In the genomic region with DNA sequence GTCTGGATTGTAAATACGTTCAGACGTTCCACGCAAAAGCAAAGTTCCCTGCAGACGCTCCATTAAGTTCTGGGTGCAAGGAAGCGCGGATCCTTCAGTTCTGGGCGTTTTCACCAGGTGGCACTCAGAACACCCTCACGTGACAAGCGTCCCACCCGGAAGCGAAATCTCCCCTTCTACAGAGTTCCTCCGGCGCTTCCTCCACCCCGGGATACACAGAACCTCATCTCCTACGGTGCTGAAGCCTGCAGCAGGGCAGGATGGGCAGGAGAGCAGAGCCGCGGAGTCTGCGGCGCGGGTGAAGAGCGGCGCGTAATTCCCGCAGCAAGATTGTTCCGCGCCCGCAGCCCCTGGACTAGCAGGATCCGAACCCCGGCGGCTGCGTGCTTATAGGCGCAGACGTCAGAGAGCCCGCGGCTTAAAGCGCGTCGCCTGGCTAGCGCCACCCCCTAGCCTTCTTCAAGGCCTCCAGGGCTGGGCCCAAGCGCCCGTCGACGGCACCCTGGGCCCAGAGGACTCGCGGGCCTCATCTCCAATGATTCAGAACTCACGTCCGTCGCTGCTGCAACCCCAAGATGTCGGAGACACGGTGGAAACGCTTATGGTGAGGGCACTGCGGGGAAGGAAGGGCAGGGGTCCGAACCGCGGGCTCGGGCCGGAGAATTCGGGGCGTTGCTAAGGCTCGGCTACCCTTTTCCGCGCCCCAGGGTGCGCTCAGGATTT, we compare ENCODE assay signal across 1 cellular context.
TF ChIP-seq lines count a peak whose summit lies in the region.

SLC25A38 (plus strand) TSS at position 181 of the 723 bp plus-strand sequence; CDS start at position 536, 355 bp downstream.

TF ChIP-seq in GM12878, 131 proteins besides CTCF, POLR2A, EP300 and RAD21 (continued from another document and continues in another):
- TF ChIP-seq TBL1XR1 (IDR thresholded peaks at IDR 0.05; ENCODE audit: low read depth, low read length) (peak; percentile 20; the same call in 1 of the 2 replicates), RELB (IDR thresholded peaks at IDR 0.05; ENCODE audit: low read depth) (peak; percentile 71; the same call in 1 of the 2 replicates), ZNF687 (IDR thresholded peaks at IDR 0.05) (peak; percentile 71; the same call in 1 of the 2 replicates), ASH2L (IDR thresholded peaks at IDR 0.05; ENCODE audit: borderline replicate concordance, low read depth) (0 out of 2 replicates have a peak, but pooled peaks have one; percentile 27), ZBED1 (IDR thresholded peaks at IDR 0.05; ENCODE audit: borderline replicate concordance) (no peak), NR2F1 (conservative IDR thresholded peaks at IDR 0.05) (no peak), SKIL (IDR thresholded peaks at IDR 0.05; ENCODE audit: low read depth, poor library complexity, severe bottlenecking) (peak; percentile 16), E2F8 (IDR thresholded peaks at IDR 0.05; ENCODE audit: low read depth, partially characterized antibody) (peak; percentile 66), PML (IDR thresholded peaks at IDR 0.05; ENCODE audit: low read length) (peak; percentile 12; the same call in 1 of the 2 replicates), ZNF207 (IDR thresholded peaks at IDR 0.05; ENCODE audit: borderline replicate concordance) (peak; percentile 78; the same call in 1 of the 2 replicates), POLR2AphosphoS5 (IDR thresholded peaks at IDR 0.05; ENCODE audit: low read length) (peak; percentile 58), CREB1 (IDR thresholded peaks at IDR 0.05; ENCODE audit: low read depth) (peak; percentile 73), NBN (IDR thresholded peaks at IDR 0.05) (0 out of 2 replicates have a peak, but pooled peaks have one; percentile 75), SIN3A (IDR thresholded peaks at IDR 0.05; ENCODE audit: low read depth, low read length) (peak; percentile 32; the same call in 1 of the 2 replicates), TARDBP (IDR thresholded peaks at IDR 0.05; ENCODE audit: borderline replicate concordance) (no peak), HDGF (IDR thresholded peaks at IDR 0.05) (no peak; the same call in 1 of the 2 replicates), ETV6 (conservative IDR thresholded peaks at IDR 0.05 in 1 of 2, IDR thresholded peaks at IDR 0.05 in 1 of 2; ENCODE audit: borderline replicate concordance in 1 of 2, low read depth in 1 of 2) (peak in 1 of 2 experiments; percentile 89; a peak in 2 of 4 replicates), ATF3 (IDR thresholded peaks at IDR 0.05; ENCODE audit: borderline replicate concordance, extremely low read depth, low read depth, low read length) (peak; percentile 83), CEBPB (IDR thresholded peaks at IDR 0.05; ENCODE audit: borderline replicate concordance in 1 of 2, low read depth in 2 of 2, low read length in 2 of 2) (no peak), TCF12 (IDR thresholded peaks at IDR 0.05; ENCODE audit: low read depth, low read length) (0 out of 2 replicates have a peak, but pooled peaks have one; percentile 28), BCL11A (IDR thresholded peaks at IDR 0.05; ENCODE audit: low read depth, low read length) (no peak), SPI1 (IDR thresholded peaks at IDR 0.05; ENCODE audit: borderline replicate concordance, insufficient read depth, low read depth, low read length) (peak; percentile 27; the same call in 1 of the 2 replicates), HDAC6 (IDR thresholded peaks at IDR 0.05; ENCODE audit: unreplicated experiment) (no peak)
- TF ChIP-seq, protein P1, sequence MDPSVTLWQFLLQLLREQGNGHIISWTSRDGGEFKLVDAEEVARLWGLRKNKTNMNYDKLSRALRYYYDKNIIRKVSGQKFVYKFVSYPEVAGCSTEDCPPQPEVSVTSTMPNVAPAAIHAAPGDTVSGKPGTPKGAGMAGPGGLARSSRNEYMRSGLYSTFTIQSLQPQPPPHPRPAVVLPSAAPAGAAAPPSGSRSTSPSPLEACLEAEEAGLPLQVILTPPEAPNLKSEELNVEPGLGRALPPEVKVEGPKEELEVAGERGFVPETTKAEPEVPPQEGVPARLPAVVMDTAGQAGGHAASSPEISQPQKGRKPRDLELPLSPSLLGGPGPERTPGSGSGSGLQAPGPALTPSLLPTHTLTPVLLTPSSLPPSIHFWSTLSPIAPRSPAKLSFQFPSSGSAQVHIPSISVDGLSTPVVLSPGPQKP (IDR thresholded peaks at IDR 0.05; ENCODE audit: low read depth, low read length) = peak; percentile 32; the same call in 1 of the 2 replicates
- TF ChIP-seq, protein P2, sequence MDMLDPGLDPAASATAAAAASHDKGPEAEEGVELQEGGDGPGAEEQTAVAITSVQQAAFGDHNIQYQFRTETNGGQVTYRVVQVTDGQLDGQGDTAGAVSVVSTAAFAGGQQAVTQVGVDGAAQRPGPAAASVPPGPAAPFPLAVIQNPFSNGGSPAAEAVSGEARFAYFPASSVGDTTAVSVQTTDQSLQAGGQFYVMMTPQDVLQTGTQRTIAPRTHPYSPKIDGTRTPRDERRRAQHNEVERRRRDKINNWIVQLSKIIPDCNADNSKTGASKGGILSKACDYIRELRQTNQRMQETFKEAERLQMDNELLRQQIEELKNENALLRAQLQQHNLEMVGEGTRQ (IDR thresholded peaks at IDR 0.05; ENCODE audit: borderline replicate concordance, low read depth, low read length) = peak; percentile 93
- TF ChIP-seq, protein P3, sequence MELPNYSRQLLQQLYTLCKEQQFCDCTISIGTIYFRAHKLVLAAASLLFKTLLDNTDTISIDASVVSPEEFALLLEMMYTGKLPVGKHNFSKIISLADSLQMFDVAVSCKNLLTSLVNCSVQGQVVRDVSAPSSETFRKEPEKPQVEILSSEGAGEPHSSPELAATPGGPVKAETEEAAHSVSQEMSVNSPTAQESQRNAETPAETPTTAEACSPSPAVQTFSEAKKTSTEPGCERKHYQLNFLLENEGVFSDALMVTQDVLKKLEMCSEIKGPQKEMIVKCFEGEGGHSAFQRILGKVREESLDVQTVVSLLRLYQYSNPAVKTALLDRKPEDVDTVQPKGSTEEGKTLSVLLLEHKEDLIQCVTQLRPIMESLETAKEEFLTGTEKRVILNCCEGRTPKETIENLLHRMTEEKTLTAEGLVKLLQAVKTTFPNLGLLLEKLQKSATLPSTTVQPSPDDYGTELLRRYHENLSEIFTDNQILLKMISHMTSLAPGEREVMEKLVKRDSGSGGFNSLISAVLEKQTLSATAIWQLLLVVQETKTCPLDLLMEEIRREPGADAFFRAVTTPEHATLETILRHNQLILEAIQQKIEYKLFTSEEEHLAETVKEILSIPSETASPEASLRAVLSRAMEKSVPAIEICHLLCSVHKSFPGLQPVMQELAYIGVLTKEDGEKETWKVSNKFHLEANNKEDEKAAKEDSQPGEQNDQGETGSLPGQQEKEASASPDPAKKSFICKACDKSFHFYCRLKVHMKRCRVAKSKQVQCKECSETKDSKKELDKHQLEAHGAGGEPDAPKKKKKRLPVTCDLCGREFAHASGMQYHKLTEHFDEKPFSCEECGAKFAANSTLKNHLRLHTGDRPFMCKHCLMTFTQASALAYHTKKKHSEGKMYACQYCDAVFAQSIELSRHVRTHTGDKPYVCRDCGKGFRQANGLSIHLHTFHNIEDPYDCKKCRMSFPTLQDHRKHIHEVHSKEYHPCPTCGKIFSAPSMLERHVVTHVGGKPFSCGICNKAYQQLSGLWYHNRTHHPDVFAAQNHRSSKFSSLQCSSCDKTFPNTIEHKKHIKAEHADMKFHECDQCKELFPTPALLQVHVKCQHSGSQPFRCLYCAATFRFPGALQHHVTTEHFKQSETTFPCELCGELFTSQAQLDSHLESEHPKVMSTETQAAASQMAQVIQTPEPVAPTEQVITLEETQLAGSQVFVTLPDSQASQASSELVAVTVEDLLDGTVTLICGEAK (IDR thresholded peaks at IDR 0.05; ENCODE audit: borderline replicate concordance) = peak; percentile 78; the same call in 1 of the 2 replicates
- TF ChIP-seq, protein P4, sequence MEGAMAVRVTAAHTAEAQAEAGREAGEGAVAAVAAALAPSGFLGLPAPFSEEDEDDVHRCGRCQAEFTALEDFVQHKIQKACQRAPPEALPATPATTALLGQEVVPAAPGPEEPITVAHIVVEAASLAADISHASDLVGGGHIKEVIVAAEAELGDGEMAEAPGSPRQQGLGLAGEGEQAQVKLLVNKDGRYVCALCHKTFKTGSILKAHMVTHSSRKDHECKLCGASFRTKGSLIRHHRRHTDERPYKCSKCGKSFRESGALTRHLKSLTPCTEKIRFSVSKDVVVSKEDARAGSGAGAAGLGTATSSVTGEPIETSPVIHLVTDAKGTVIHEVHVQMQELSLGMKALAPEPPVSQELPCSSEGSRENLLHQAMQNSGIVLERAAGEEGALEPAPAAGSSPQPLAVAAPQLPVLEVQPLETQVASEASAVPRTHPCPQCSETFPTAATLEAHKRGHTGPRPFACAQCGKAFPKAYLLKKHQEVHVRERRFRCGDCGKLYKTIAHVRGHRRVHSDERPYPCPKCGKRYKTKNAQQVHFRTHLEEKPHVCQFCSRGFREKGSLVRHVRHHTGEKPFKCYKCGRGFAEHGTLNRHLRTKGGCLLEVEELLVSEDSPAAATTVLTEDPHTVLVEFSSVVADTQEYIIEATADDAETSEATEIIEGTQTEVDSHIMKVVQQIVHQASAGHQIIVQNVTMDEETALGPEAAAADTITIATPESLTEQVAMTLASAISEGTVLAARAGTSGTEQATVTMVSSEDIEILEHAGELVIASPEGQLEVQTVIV (IDR thresholded peaks at IDR 0.05; ENCODE audit: borderline replicate concordance, partially characterized antibody) = peak; percentile 66
